ENCODE assay signal across 30 cellular contexts in the genomic region with DNA sequence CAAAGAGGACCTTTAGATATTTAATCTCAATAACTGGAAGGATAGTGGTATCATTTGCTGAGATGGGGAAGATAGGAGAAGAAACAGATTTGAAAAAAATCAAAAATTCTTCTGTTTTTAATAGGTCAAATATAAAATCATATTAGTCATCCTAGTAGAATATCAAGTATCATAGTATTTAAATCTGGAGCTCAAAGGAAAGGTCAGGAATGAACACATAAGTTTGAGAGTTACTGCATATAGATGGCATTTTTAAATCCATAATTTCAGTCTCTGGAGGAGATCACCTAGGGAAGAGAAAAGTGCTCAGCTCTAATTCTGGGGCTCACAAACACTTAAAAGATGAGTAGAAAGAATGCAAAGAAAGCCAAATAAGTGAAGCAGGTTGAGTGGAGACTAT. TPM values are rescaled to one million over a fixed set of nuclear protein-coding genes. Genes with fewer than 3 reads are reported as not detected.
"Had no signal": no experiment of that assay in that cellular context is flagged by ENCODE, and none has a peak within 500 bp of the region (broad histone marks: within the 10 kb centered on the region; RNA-seq: fewer than 3 reads in every experiment).

No MANE protein-coding gene starts in this region.

- ATAC-seq: activated naive CD4-positive, alpha-beta T cell treated with anti-CD3 and anti-CD28 coated beads, Interleukin-2, amount 50 U/mL, for 72 hours; activated naive CD8-positive, alpha-beta T cell treated with anti-CD3 and anti-CD28 coated beads, Interleukin-2, amount 50 U/mL, for 24 hours; activated T-cell treated with anti-CD3 and anti-CD28 coated beads, Interleukin-2, amount 50 U/mL, for 4 hours; activated T-cell treated with anti-CD3 and anti-CD28 coated beads, Interleukin-2, amount 50 U/mL, for 72 hours; activated T-helper 17 cell treated with anti-CD3 and anti-CD28 coated beads, Interleukin-2, amount 50 U/mL, for 72 hours; body of pancreas had no signal

- H3K27me3 ChIP-seq: adrenal gland, ascending aorta, body of pancreas, brain microvascular endothelial cell, breast epithelium had no signal

- H3K36me3 ChIP-seq: adrenal gland, ascending aorta, brain microvascular endothelial cell, breast epithelium, cardiac muscle cell had no signal

- DNase-seq: activated effector memory CD4-positive, alpha-beta T cell treated with Interleukin-2 at 50 U/mL for 16 hours; activated gamma-delta T cell; activated gamma-delta T cell treated with Interleukin-2 at 50 U/mL for 16 hours; activated naive CD4-positive, alpha-beta T cell; activated naive CD4-positive, alpha-beta T cell treated with anti-CD3 and anti-CD28 coated beads for 36 hours; activated naive CD4-positive, alpha-beta T cell treated with anti-CD3 and anti-CD28 coated beads, Interleukin-2, amount 10 ng/mL, durations not matched to agents 7 days and 5 days; activated naive CD4-positive, alpha-beta T cell treated with anti-CD3 and anti-CD28 coated beads, Interleukin-2, amount 50 U/mL, for 16 hours; activated naive CD4-positive, alpha-beta T cell treated with Interleukin-2 at 50 U/mL for 16 hours; activated naive CD8-positive, alpha-beta T cell treated with anti-CD3 and anti-CD28 coated beads for 36 hours; activated naive CD8-positive, alpha-beta T cell treated with anti-CD3 and anti-CD28 coated beads, Interleukin-2, amount 10 ng/mL, durations not matched to agents 7 days and 5 days; activated naive CD8-positive, alpha-beta T cell treated with anti-CD3 and anti-CD28 coated beads, Interleukin-2, amount 50 U/mL, for 24 hours; activated T-cell treated with anti-CD3 and anti-CD28 coated beads, Interleukin-2, amount 50 U/mL, for 24 hours; activated T-cell treated with anti-CD3 and anti-CD28 coated beads, Interleukin-2, amount 50 U/mL, for 4 hours; activated T-cell treated with anti-CD3 and anti-CD28 coated beads, Interleukin-2, amount 50 U/mL, for 48 hours; activated T-cell treated with anti-CD3 and anti-CD28 coated beads, Interleukin-2, amount 50 U/mL, for 72 hours; adrenal gland; amniotic stem cell; amygdala; anterior cingulate cortex; aorta; body of pancreas; brain microvascular endothelial cell; caudate nucleus; central memory CD4-positive, alpha-beta T cell; cerebellar nuclear complex had no signal

- H3K4me1 ChIP-seq: adrenal gland, ascending aorta, body of pancreas, breast epithelium had no signal

- H3K4me3 ChIP-seq: adrenal gland, ascending aorta, body of pancreas, breast epithelium, cardiac muscle cell had no signal

- H3K9me3 ChIP-seq: adrenal gland, ascending aorta, body of pancreas, breast epithelium had no signal

- H3K27ac ChIP-seq: adrenal gland, ascending aorta, body of pancreas, brain microvascular endothelial cell, breast epithelium, cardiac muscle cell had no signal

RNA-seq across cellular contexts. Expression of a gene that starts 24.9 kb away (rescaled TPM):
- total RNA-seq: ascending aorta had no signal
- polyA plus RNA-seq: aorta had no signal
